19 cellular contexts compared by ENCODE assay signal in genomic region chr2:96552284-96553175, GRCh38. TPM values are rescaled to one million over a fixed set of nuclear protein-coding genes. Genes with fewer than 3 reads are reported as not detected.
DNase-seq lines count a peak whose midpoint lies in the region; ATAC-seq, FAIRE-seq and TF ChIP-seq lines count a peak whose summit lies in the region.
"Had no signal": no experiment of that assay in that cellular context is flagged by ENCODE, and none has a peak within 500 bp of the region (broad histone marks: within the 10 kb centered on the region; RNA-seq: fewer than 3 reads in every experiment).

No MANE protein-coding gene starts in this region.

- H3K27me3 ChIP-seq in osteoblast (ENCODE audit: insufficient read depth, low read length) = no peaks in the 10 kb centered on the region
- H3K27me3 ChIP-seq: heart right ventricle, ovary, stomach, upper lobe of right lung had no signal

- no peaks in the 10 kb centered on the region for H3K79me2 ChIP-seq in osteoblast (ENCODE audit: insufficient read depth, low read length)

- peak overlapping the region; percentile 37 for H3K27ac Mint-ChIP-seq in activated T-cell treated with anti-CD3 and anti-CD28 coated beads, Interleukin-2, amount 50 U/mL, for 24 hours
- peak overlapping the region; percentile 90 to 94 for H3K27ac Mint-ChIP-seq in activated naive CD4-positive, alpha-beta T cell treated with anti-CD3 and anti-CD28 coated beads, Interleukin-2, amount 50 U/mL, for 72 hours

- no peak overlapping the region for H3K4me2 ChIP-seq in osteoblast (ENCODE audit: insufficient read depth, low read length)

- no peak for TF ChIP-seq CTCF in osteoblast (IDR thresholded peaks at IDR 0.05; ENCODE audit: extremely low read depth, low read depth, low read length)

- H3K9me3 Mint-ChIP-seq in activated T-cell treated with anti-CD3 and anti-CD28 coated beads, Interleukin-2, amount 50 U/mL, for 24 hours = peaks cover 4% of the 10 kb centered on the region
- no peaks in the 10 kb centered on the region for H3K9me3 Mint-ChIP-seq in activated T-cell treated with anti-CD3 and anti-CD28 coated beads, Interleukin-2, amount 50 U/mL, for 4 hours
- peaks cover 0 to 5% of the 10 kb centered on the region in 2 donors for H3K9me3 Mint-ChIP-seq in activated naive CD4-positive, alpha-beta T cell treated with anti-CD3 and anti-CD28 coated beads, Interleukin-2, amount 50 U/mL, for 72 hours
- H3K9me3 Mint-ChIP-seq: activated T-helper 2 cell treated with anti-CD3 and anti-CD28 coated beads, Interferon-gamma antibody, Interleukin-2, Interleukin-4, amounts not matched to agents 10 μg/mL and 5 μg/mL and 100 μg/mL, durations not matched to agents 14 hours and 24 hours and 36 hours; immature natural killer cell had no signal

- peaks cover 51% of the 10 kb centered on the region for H3K4me1 Mint-ChIP-seq in activated T-cell treated with anti-CD3 and anti-CD28 coated beads, Interleukin-2, amount 50 U/mL, for 24 hours (ENCODE audit: low read depth)
- peaks cover 24% of the 10 kb centered on the region for H3K4me1 Mint-ChIP-seq in activated T-cell treated with anti-CD3 and anti-CD28 coated beads, Interleukin-2, amount 50 U/mL, for 4 hours (ENCODE audit: low read depth)

- peaks cover 21% of the 10 kb centered on the region for H3K4me1 ChIP-seq in osteoblast (ENCODE audit: insufficient read depth, low read length)

- H3K36me3 ChIP-seq in osteoblast (ENCODE audit: insufficient read depth, low read length) = peaks cover 5% of the 10 kb centered on the region
- H3K36me3 ChIP-seq: ovary had no signal

- peak; percentile 40 for DNase-seq in activated T-cell treated with anti-CD3 and anti-CD28 coated beads, Interleukin-2, amount 50 U/mL, for 24 hours
- DNase-seq in activated T-cell treated with anti-CD3 and anti-CD28 coated beads, Interleukin-2, amount 50 U/mL, for 4 hours = no peak
- DNase-seq in GM12892 (ENCODE audit: insufficient read length) (no peak), osteoblast (ENCODE audit: insufficient read length, low spot score, missing footprints) (peak; percentile 57), NCI-H1436 (lab: John Stamatoyannopoulos, UW) (no peak), middle frontal gyrus (ENCODE audit: extremely low spot score, low spot score) (no peak)
- peak in 1 of 2 donors; percentile 58 for DNase-seq in activated naive CD4-positive, alpha-beta T cell treated with anti-CD3 and anti-CD28 coated beads, Interleukin-2, amount 50 U/mL, for 72 hours (ENCODE audit: low spot score in 2 of 2)
- DNase-seq: heart right ventricle, immature natural killer cell, left ventricle myocardium superior, NCI-H1417, SIG-M5, stomach, upper lobe of right lung had no signal

- H3K36me3 Mint-ChIP-seq in activated T-cell treated with anti-CD3 and anti-CD28 coated beads, Interleukin-2, amount 50 U/mL, for 24 hours (ENCODE audit: low read depth) = peaks cover 55% of the 10 kb centered on the region
- peaks cover 15% of the 10 kb centered on the region for H3K36me3 Mint-ChIP-seq in activated T-cell treated with anti-CD3 and anti-CD28 coated beads, Interleukin-2, amount 50 U/mL, for 4 hours (ENCODE audit: insufficient read depth)
- H3K36me3 Mint-ChIP-seq in activated naive CD4-positive, alpha-beta T cell treated with anti-CD3 and anti-CD28 coated beads, Interleukin-2, amount 50 U/mL, for 72 hours = peaks cover 0 to 8% of the 10 kb centered on the region in 2 donors

- no peak overlapping the region for H3K4me3 Mint-ChIP-seq in activated T-cell treated with anti-CD3 and anti-CD28 coated beads, Interleukin-2, amount 50 U/mL, for 24 hours
- H3K4me3 Mint-ChIP-seq in activated T-cell treated with anti-CD3 and anti-CD28 coated beads, Interleukin-2, amount 50 U/mL, for 4 hours = no peak overlapping the region

- no peak for FAIRE-seq in GM12892 (lab: Jason Lieb, UNC)

- H3K4me3 ChIP-seq in osteoblast (ENCODE audit: insufficient read depth, low read length) = no peak overlapping the region
- H3K4me3 ChIP-seq: heart right ventricle, ovary, stomach, upper lobe of right lung had no signal

- no peak overlapping the region for H2AFZ ChIP-seq in osteoblast (ENCODE audit: low read length)

- peak; percentile 54 for TF ChIP-seq POLR2A in GM12892 (IDR thresholded peaks at IDR 0.05; ENCODE audit: low read depth, low read length)

- no peaks in the 10 kb centered on the region for H4K20me1 ChIP-seq in osteoblast (ENCODE audit: insufficient read depth, low read length)

- H3K27me3 Mint-ChIP-seq in activated T-cell treated with anti-CD3 and anti-CD28 coated beads, Interleukin-2, amount 50 U/mL, for 24 hours = no peaks in the 10 kb centered on the region
- no peaks in the 10 kb centered on the region for H3K27me3 Mint-ChIP-seq in activated T-cell treated with anti-CD3 and anti-CD28 coated beads, Interleukin-2, amount 50 U/mL, for 4 hours (ENCODE audit: low read depth)

- no peak overlapping the region for H3K27ac ChIP-seq in osteoblast (ENCODE audit: low read depth, low read length)
- H3K27ac ChIP-seq: heart right ventricle, ovary, stomach, upper lobe of right lung had no signal

- no peak for ATAC-seq in activated T-cell treated with anti-CD3 and anti-CD28 coated beads, Interleukin-2, amount 50 U/mL, for 4 hours
- no peak for ATAC-seq in activated naive CD4-positive, alpha-beta T cell treated with anti-CD3 and anti-CD28 coated beads, Interleukin-2, amount 50 U/mL, for 72 hours
- ATAC-seq: upper lobe of right lung had no signal

- H3K9me3 ChIP-seq in osteoblast (ENCODE audit: low read depth, low read length) = no peaks in the 10 kb centered on the region
- H3K9me3 ChIP-seq: heart right ventricle, ovary, stomach, upper lobe of right lung had no signal

RNA-seq across cellular contexts. Expression of gene ARID5A, which starts 16.0 kb away (rescaled TPM):
- 100 to 1,000 TPM; 131 to 169 (median 132) TPM for total RNA-seq in activated T-cell treated with anti-CD3 and anti-CD28 coated beads, Interleukin-2, amount 50 U/mL, for 4 hours
- 32.9 TPM for polyA plus RNA-seq in GM12892 (2012; ENCODE audit: missing spikeins)
- 100 to 1,000 TPM in 1 of 2 donors, 10 to 100 TPM in 1; 51.5 to 348 TPM for total RNA-seq in activated naive CD4-positive, alpha-beta T cell treated with anti-CD3 and anti-CD28 coated beads, Interleukin-2, amount 50 U/mL, for 72 hours
- total RNA-seq in osteoblast = 7.6 and 9.7 TPM in 2 replicates

RNA-seq across cellular contexts. Expression of gene NEURL3, which starts 47.4 kb away (rescaled TPM):
- under 1 TPM in 2 of 3 donors, not detected in 1; 0.26 to 0.38 TPM for total RNA-seq in activated T-cell treated with anti-CD3 and anti-CD28 coated beads, Interleukin-2, amount 50 U/mL, for 4 hours
- 1.1 TPM for polyA plus RNA-seq in GM12892 (2012; ENCODE audit: missing spikeins)
- total RNA-seq in activated naive CD4-positive, alpha-beta T cell treated with anti-CD3 and anti-CD28 coated beads, Interleukin-2, amount 50 U/mL, for 72 hours = 1 to 10 TPM in 1 of 2 donors, under 1 TPM in 1; 0.14 to 2.2 TPM
- 0.29 TPM in 1 of 2 replicates, not detected in the other for total RNA-seq in osteoblast
- total RNA-seq: cerebellum, HT1080, left ventricle myocardium superior, LHCN-M2, ovary had no signal
- polyA plus RNA-seq: immature natural killer cell had no signal

Comparison
In these comparisons a context has a peak if more than half of its experiments do, and no peak if none do; other contexts are left out.
1. DNase-seq: peak in activated T-cell treated with anti-CD3 and anti-CD28 coated beads, Interleukin-2, amount 50 U/mL, for 24 hours (single experiment) and osteoblast (single experiment); none in activated T-cell treated with anti-CD3 and anti-CD28 coated beads, Interleukin-2, amount 50 U/mL, for 4 hours (single experiment), GM12892 (single experiment), NCI-H1436 (single experiment) and middle frontal gyrus (single experiment).